In genomic region chr2:197996583-197996982, GRCh38 we compare ENCODE assay signal across 20 cellular contexts.
"Had no signal": no experiment of that assay in that cellular context is flagged by ENCODE, and none has a peak within 500 bp of the region (broad histone marks: within the 10 kb centered on the region; RNA-seq: fewer than 3 reads in every experiment).

No MANE protein-coding gene starts in this region.

- H3K4me3 ChIP-seq: right lobe of liver, skin epidermis, thyroid gland had no signal

- H3K27ac Mint-ChIP-seq: activated CD4-positive, alpha-beta memory T cell treated with anti-CD3 and anti-CD28 coated beads for 36 hours; activated naive CD4-positive, alpha-beta T cell treated with anti-CD3 and anti-CD28 coated beads, Interleukin-2, amount 10 ng/mL, durations not matched to agents 7 days and 5 days; activated naive CD8-positive, alpha-beta T cell treated with anti-CD3 and anti-CD28 coated beads, Interleukin-2, amount 50 U/mL, for 24 hours; activated T-cell treated with anti-CD3 and anti-CD28 coated beads, Interleukin-2, amount 50 U/mL, for 72 hours; immature natural killer cell; stimulated activated naive CD8-positive, alpha-beta T cell treated with anti-CD3 and anti-CD28 coated beads, Interleukin-15, Interleukin-2, amounts not matched to agents 100 ng/mL and 50 ng/mL, for 24 hours had no signal

- H3K27me3 ChIP-seq: foreskin keratinocyte, right lobe of liver, thyroid gland had no signal

- H3K4me1 ChIP-seq: foreskin keratinocyte, right lobe of liver had no signal

- H3K27me3 Mint-ChIP-seq: activated CD4-positive, alpha-beta memory T cell treated with anti-CD3 and anti-CD28 coated beads for 36 hours; activated naive CD4-positive, alpha-beta T cell treated with anti-CD3 and anti-CD28 coated beads, Interleukin-2, amount 10 ng/mL, durations not matched to agents 7 days and 5 days; activated naive CD8-positive, alpha-beta T cell treated with anti-CD3 and anti-CD28 coated beads, Interleukin-2, amount 50 U/mL, for 24 hours; stimulated activated naive CD8-positive, alpha-beta T cell treated with anti-CD3 and anti-CD28 coated beads, Interleukin-15, Interleukin-2, amounts not matched to agents 100 ng/mL and 50 ng/mL, for 24 hours had no signal

- H3K9me3 Mint-ChIP-seq: activated CD4-positive, alpha-beta memory T cell treated with anti-CD3 and anti-CD28 coated beads for 36 hours; activated naive CD4-positive, alpha-beta T cell treated with anti-CD3 and anti-CD28 coated beads, Interleukin-2, amount 10 ng/mL, durations not matched to agents 7 days and 5 days; activated T-cell treated with anti-CD3 and anti-CD28 coated beads, Interleukin-2, amount 50 U/mL, for 72 hours; stimulated activated naive CD8-positive, alpha-beta T cell treated with anti-CD3 and anti-CD28 coated beads, Interleukin-15, Interleukin-2, amounts not matched to agents 100 ng/mL and 50 ng/mL, for 24 hours had no signal

- H3K4me1 Mint-ChIP-seq: immature natural killer cell had no signal

- H3K27ac ChIP-seq: foreskin keratinocyte, right lobe of liver, thyroid gland had no signal

- ATAC-seq: activated naive CD8-positive, alpha-beta T cell treated with anti-CD3 and anti-CD28 coated beads, Interleukin-2, amount 50 U/mL, for 24 hours; activated T-cell treated with anti-CD3 and anti-CD28 coated beads, Interleukin-2, amount 50 U/mL, for 72 hours; foreskin keratinocyte; right lobe of liver had no signal

- H3K36me3 ChIP-seq: right lobe of liver, thyroid gland had no signal

- H3K9me3 ChIP-seq: right lobe of liver, thyroid gland had no signal

- DNase-seq: activated CD4-positive, alpha-beta memory T cell treated with anti-CD3 and anti-CD28 coated beads for 36 hours; activated CD4-positive, alpha-beta T cell treated with anti-CD3 and anti-CD28 coated beads for 48 hours; activated effector memory CD4-positive, alpha-beta T cell treated with Interleukin-2 at 50 U/mL for 16 hours; activated naive CD4-positive, alpha-beta T cell treated with anti-CD3 and anti-CD28 coated beads, Interleukin-2, amount 10 ng/mL, durations not matched to agents 7 days and 5 days; activated naive CD8-positive, alpha-beta T cell treated with anti-CD3 and anti-CD28 coated beads, Interleukin-2, amount 50 U/mL, for 24 hours; activated T-cell treated with anti-CD3 and anti-CD28 coated beads, Interleukin-2, amount 50 U/mL, for 72 hours; cortex of kidney; erythroblast; foreskin keratinocyte; immature natural killer cell; kidney glomerular epithelial cell; mesenchymal stem cell; right lobe of liver; stimulated activated CD4-positive, alpha-beta T cell treated with anti-CD3 and anti-CD28 coated beads, Interleukin-1b, Interleukin-23, amount 100 ng/mL, for 48 hours; substantia nigra; T-helper 1 cell; T-helper 9 cell had no signal

- H3K4me3 Mint-ChIP-seq: activated CD4-positive, alpha-beta memory T cell treated with anti-CD3 and anti-CD28 coated beads for 36 hours; activated naive CD4-positive, alpha-beta T cell treated with anti-CD3 and anti-CD28 coated beads, Interleukin-2, amount 10 ng/mL, durations not matched to agents 7 days and 5 days; activated naive CD8-positive, alpha-beta T cell treated with anti-CD3 and anti-CD28 coated beads, Interleukin-2, amount 50 U/mL, for 24 hours; activated T-cell treated with anti-CD3 and anti-CD28 coated beads, Interleukin-2, amount 50 U/mL, for 72 hours; immature natural killer cell; stimulated activated naive CD8-positive, alpha-beta T cell treated with anti-CD3 and anti-CD28 coated beads, Interleukin-15, Interleukin-2, amounts not matched to agents 100 ng/mL and 50 ng/mL, for 24 hours had no signal

- H3K36me3 Mint-ChIP-seq: activated naive CD4-positive, alpha-beta T cell treated with anti-CD3 and anti-CD28 coated beads, Interleukin-2, amount 10 ng/mL, durations not matched to agents 7 days and 5 days; immature natural killer cell had no signal
